In the genomic region with DNA sequence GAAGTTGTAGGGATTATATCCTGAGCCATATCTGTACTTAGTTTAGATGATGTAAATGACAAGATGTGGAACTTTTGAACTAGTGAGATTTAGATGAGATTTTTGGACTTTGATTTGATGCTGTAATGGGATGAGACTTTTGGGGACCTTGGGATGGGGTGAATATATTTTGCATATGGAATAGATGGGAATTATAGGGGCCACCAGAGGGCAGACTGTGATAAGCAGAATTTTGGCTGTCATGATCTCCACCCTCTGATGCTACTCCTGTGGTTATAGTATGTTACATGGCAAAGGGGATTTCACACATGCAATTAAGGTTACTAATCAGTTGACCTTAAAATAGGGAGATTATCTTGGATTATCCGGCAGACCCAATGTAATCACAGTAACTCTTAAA, we compare ENCODE assay signal across 19 cellular contexts.
A peak's percentile ranks its signal among the peaks of the same experiment; 100 is the strongest.
DNase-seq lines count a peak whose midpoint lies in the region; ATAC-seq and TF ChIP-seq lines count a peak whose summit lies in the region.
"Had no signal": no experiment of that assay in that cellular context is flagged by ENCODE, and none has a peak within 500 bp of the region (broad histone marks: within the 10 kb centered on the region; RNA-seq: fewer than 3 reads in every experiment).

No MANE protein-coding gene starts in this region.

- peaks cover 4% of the 10 kb centered on the region for H3K4me1 Mint-ChIP-seq in neural crest cell
- H3K4me1 Mint-ChIP-seq: activated naive CD4-positive, alpha-beta T cell treated with anti-CD3 and anti-CD28 coated beads, Interleukin-2, amount 50 U/mL, for 24 hours had no signal

- H3K9me3 Mint-ChIP-seq in neural crest cell, result peaks cover 15% of the 10 kb centered on the region
- H3K9me3 Mint-ChIP-seq: activated naive CD4-positive, alpha-beta T cell treated with anti-CD3 and anti-CD28 coated beads, Interleukin-2, amount 50 U/mL, for 24 hours had no signal

- H3K36me3 ChIP-seq in WERI-Rb-1, result no peaks in the 10 kb centered on the region
- H3K36me3 ChIP-seq: heart left ventricle, thoracic aorta had no signal

- no peak overlapping the region for H3K4me3 Mint-ChIP-seq in neural crest cell
- H3K4me3 Mint-ChIP-seq: activated naive CD4-positive, alpha-beta T cell treated with anti-CD3 and anti-CD28 coated beads, Interleukin-2, amount 50 U/mL, for 24 hours had no signal

- H3K27ac Mint-ChIP-seq in neural crest cell (ENCODE audit: unreplicated experiment), result no peak overlapping the region
- H3K27ac Mint-ChIP-seq: activated naive CD4-positive, alpha-beta T cell treated with anti-CD3 and anti-CD28 coated beads, Interleukin-2, amount 50 U/mL, for 24 hours had no signal

- H3K27me3 Mint-ChIP-seq in neural crest cell (ENCODE audit: low read depth), result peaks cover 9% of the 10 kb centered on the region
- H3K27me3 Mint-ChIP-seq: activated naive CD4-positive, alpha-beta T cell treated with anti-CD3 and anti-CD28 coated beads, Interleukin-2, amount 50 U/mL, for 24 hours had no signal

- TF ChIP-seq CTCF in WERI-Rb-1 (IDR thresholded peaks at IDR 0.05; ENCODE audit: low read depth, low read length) (0 out of 2 replicates have a peak, but pooled peaks have one; percentile 1), neural crest cell (conservative IDR thresholded peaks at IDR 0.05) (peak; percentile 43)

- ATAC-seq in HG03196 (IDR thresholded peaks at IDR 0.05; ENCODE audit: unreplicated experiment), result no peak
- ATAC-seq: heart left ventricle, left cardiac atrium, psoas muscle had no signal

- H3K9me3 ChIP-seq in WERI-Rb-1 (ENCODE audit: severe bottlenecking), result peaks cover 8% of the 10 kb centered on the region
- H3K9me3 ChIP-seq: thoracic aorta had no signal

- peaks cover 8% of the 10 kb centered on the region for H3K27me3 ChIP-seq in WERI-Rb-1 (ENCODE audit: insufficient read depth, low read depth, severe bottlenecking)
- H3K27me3 ChIP-seq: heart left ventricle had no signal

- H3K27ac ChIP-seq in WERI-Rb-1, result no peak overlapping the region
- H3K27ac ChIP-seq: heart left ventricle, psoas muscle, thoracic aorta had no signal

- no peak overlapping the region for H3K4me3 ChIP-seq in WERI-Rb-1 (ENCODE audit: low read depth, low read length)
- H3K4me3 ChIP-seq: heart left ventricle, psoas muscle, thoracic aorta had no signal

- DNase-seq in NCI-H146 treated with DMSO at 0.1 percent for 48 hours (lab: John Stamatoyannopoulos, UW; ENCODE audit: unreplicated experiment) (peak; percentile 1), NCI-H146 (lab: John Stamatoyannopoulos, UW) (no peak), MV-4-11 (lab: John Stamatoyannopoulos, UW) (peak; percentile 32), WERI-Rb-1 (no peak), neural crest cell (ENCODE audit: low read depth, low spot score) (no peak), NK-92 (lab: John Stamatoyannopoulos, UW; ENCODE audit: unreplicated experiment) (no peak), NCI-H187 (lab: John Stamatoyannopoulos, UW) (no peak)
- DNase-seq: ACHN; activated CD4-positive, alpha-beta T cell treated with anti-CD3 and anti-CD28 coated beads for 1 hour; Calu3; heart left ventricle; left cardiac atrium; NCI-H1417 treated with DMSO at 0.1 percent for 48 hours; psoas muscle; stimulated activated CD4-positive, alpha-beta T cell treated with anti-CD3 and anti-CD28 coated beads, Interleukin-15, amount 100 ng/mL, for 24 hours; SW 1271 had no signal

- peaks cover 17% of the 10 kb centered on the region for H3K36me3 Mint-ChIP-seq in neural crest cell (ENCODE audit: low read depth)
- H3K36me3 Mint-ChIP-seq: activated naive CD4-positive, alpha-beta T cell treated with anti-CD3 and anti-CD28 coated beads, Interleukin-2, amount 50 U/mL, for 24 hours had no signal

Comparison
In these comparisons a context has a peak if more than half of its experiments do, and no peak if none do; other contexts are left out.
1. DNase-seq: peak in NCI-H146 treated with DMSO at 0.1 percent for 48 hours (single experiment) and MV-4-11 (single experiment); none in NCI-H146 (single experiment), WERI-Rb-1 (single experiment), neural crest cell (single experiment), NK-92 (single experiment) and NCI-H187 (0 of 2).